Comparison of ENCODE assay signal across 20 cellular contexts in genomic region chrX:136431625-136432024, GRCh38. TPM values are rescaled to one million over a fixed set of nuclear protein-coding genes. Genes with fewer than 3 reads are reported as not detected.
DNase-seq lines count a peak whose midpoint lies in the region; ATAC-seq and TF ChIP-seq lines count a peak whose summit lies in the region.
"Had no signal": no experiment of that assay in that cellular context is flagged by ENCODE, and none has a peak within 500 bp of the region (broad histone marks: within the 10 kb centered on the region; RNA-seq: fewer than 3 reads in every experiment).

No MANE protein-coding gene starts in this region.

- H3K27ac Mint-ChIP-seq in activated CD8-positive, alpha-beta T cell treated with anti-CD3 and anti-CD28 coated beads for 36 hours: no peak overlapping the region
- no peak overlapping the region for H3K27ac Mint-ChIP-seq in activated CD8-positive, alpha-beta T cell treated with anti-CD3 and anti-CD28 coated beads, Interleukin-2, amount 10 ng/mL, durations not matched to agents 7 days and 5 days
- no peak overlapping the region for H3K27ac Mint-ChIP-seq in stimulated activated effector memory CD8-positive, alpha-beta T cell treated with anti-CD3 and anti-CD28 coated beads, Interleukin-12 subunit alpha, Interleukin-12 subunit beta, amount 100 ng/mL, for 72 hours
- H3K27ac Mint-ChIP-seq: B cell; CD4-positive, CD25-positive, alpha-beta regulatory T cell; CD8-positive, alpha-beta T cell; GM23338; H9 had no signal

- no peak overlapping the region for H3K4me3 Mint-ChIP-seq in activated CD8-positive, alpha-beta T cell treated with anti-CD3 and anti-CD28 coated beads for 36 hours
- no peak overlapping the region for H3K4me3 Mint-ChIP-seq in activated CD8-positive, alpha-beta T cell treated with anti-CD3 and anti-CD28 coated beads, Interleukin-2, amount 10 ng/mL, durations not matched to agents 7 days and 5 days
- no peak overlapping the region for H3K4me3 Mint-ChIP-seq in stimulated activated effector memory CD8-positive, alpha-beta T cell treated with anti-CD3 and anti-CD28 coated beads, Interleukin-12 subunit alpha, Interleukin-12 subunit beta, amount 100 ng/mL, for 72 hours
- H3K4me3 Mint-ChIP-seq: B cell; CD4-positive, CD25-positive, alpha-beta regulatory T cell; CD8-positive, alpha-beta T cell; GM23338; H9 had no signal

- CTCF ChIA-PET in activated CD8-positive, alpha-beta T cell treated with anti-CD3 and anti-CD28 coated beads for 36 hours (lab: Charles Lee): no interaction called here
- CTCF ChIA-PET in activated CD8-positive, alpha-beta T cell treated with anti-CD3 and anti-CD28 coated beads, Interleukin-2, amount 10 ng/mL, durations not matched to agents 7 days and 5 days (lab: Charles Lee): no interaction called here

- H3K27me3 Mint-ChIP-seq in activated CD8-positive, alpha-beta T cell treated with anti-CD3 and anti-CD28 coated beads for 36 hours: no peaks in the 10 kb centered on the region
- peaks cover 4% of the 10 kb centered on the region for H3K27me3 Mint-ChIP-seq in activated CD8-positive, alpha-beta T cell treated with anti-CD3 and anti-CD28 coated beads, Interleukin-2, amount 10 ng/mL, durations not matched to agents 7 days and 5 days (ENCODE audit: low read depth)
- H3K27me3 Mint-ChIP-seq: B cell; CD4-positive, CD25-positive, alpha-beta regulatory T cell had no signal

- H3K36me3 Mint-ChIP-seq in activated CD8-positive, alpha-beta T cell treated with anti-CD3 and anti-CD28 coated beads for 36 hours (ENCODE audit: low read depth): no peaks in the 10 kb centered on the region
- H3K36me3 Mint-ChIP-seq in activated CD8-positive, alpha-beta T cell treated with anti-CD3 and anti-CD28 coated beads, Interleukin-2, amount 10 ng/mL, durations not matched to agents 7 days and 5 days (ENCODE audit: low read depth): no peaks in the 10 kb centered on the region
- no peaks in the 10 kb centered on the region for H3K36me3 Mint-ChIP-seq in stimulated activated effector memory CD8-positive, alpha-beta T cell treated with anti-CD3 and anti-CD28 coated beads, Interleukin-12 subunit alpha, Interleukin-12 subunit beta, amount 100 ng/mL, for 72 hours
- H3K36me3 Mint-ChIP-seq: CD4-positive, CD25-positive, alpha-beta regulatory T cell; CD8-positive, alpha-beta T cell had no signal

- no peaks in the 10 kb centered on the region for H3K9me3 Mint-ChIP-seq in activated CD8-positive, alpha-beta T cell treated with anti-CD3 and anti-CD28 coated beads for 36 hours
- no peaks in the 10 kb centered on the region for H3K9me3 Mint-ChIP-seq in activated CD8-positive, alpha-beta T cell treated with anti-CD3 and anti-CD28 coated beads, Interleukin-2, amount 10 ng/mL, durations not matched to agents 7 days and 5 days (ENCODE audit: insufficient read depth)
- no peaks in the 10 kb centered on the region for H3K9me3 Mint-ChIP-seq in stimulated activated effector memory CD8-positive, alpha-beta T cell treated with anti-CD3 and anti-CD28 coated beads, Interleukin-12 subunit alpha, Interleukin-12 subunit beta, amount 100 ng/mL, for 72 hours
- H3K9me3 Mint-ChIP-seq: CD4-positive, CD25-positive, alpha-beta regulatory T cell; CD8-positive, alpha-beta T cell; GM23338 had no signal

- TF ChIP-seq CTCF in activated CD8-positive, alpha-beta T cell treated with anti-CD3 and anti-CD28 coated beads for 36 hours (IDR thresholded peaks at IDR 0.05): no peak

- peak; percentile 3 for DNase-seq in DMS53 (lab: John Stamatoyannopoulos, UW)
- DNase-seq in DMS53 treated with DMSO at 0.1 percent for 48 hours (lab: John Stamatoyannopoulos, UW; ENCODE audit: unreplicated experiment): no peak
- peak; percentile 2 for DNase-seq in activated CD8-positive, alpha-beta T cell treated with anti-CD3 and anti-CD28 coated beads for 36 hours
- no peak for DNase-seq in activated CD8-positive, alpha-beta T cell treated with anti-CD3 and anti-CD28 coated beads, Interleukin-2, amount 10 ng/mL, durations not matched to agents 7 days and 5 days
- peak; percentile 0 for DNase-seq in OCI-M1 (lab: John Stamatoyannopoulos, UW)
- DNase-seq in stimulated activated effector memory CD8-positive, alpha-beta T cell treated with anti-CD3 and anti-CD28 coated beads, Interleukin-12 subunit alpha, Interleukin-12 subunit beta, amount 100 ng/mL, for 72 hours (ENCODE audit: low spot score in 2 of 2): no peak
- DNase-seq: Caco-2; CD4-positive, CD25-positive, alpha-beta regulatory T cell; CD8-positive, alpha-beta T cell; DMS153; DMS79 treated with DMSO at 0.1 percent for 48 hours; GF-D8; H9 had no signal

- intact Hi-C loops in activated CD8-positive, alpha-beta T cell treated with anti-CD3 and anti-CD28 coated beads for 36 hours (cut with micrococcal nuclease): no loop called here

- ATAC-seq in activated CD8-positive, alpha-beta T cell treated with anti-CD3 and anti-CD28 coated beads for 36 hours: no peak
- no peak for ATAC-seq in activated CD8-positive, alpha-beta T cell treated with anti-CD3 and anti-CD28 coated beads, Interleukin-2, amount 10 ng/mL, durations not matched to agents 7 days and 5 days
- peak; percentile 70 for ATAC-seq in stimulated activated effector memory CD8-positive, alpha-beta T cell treated with anti-CD3 and anti-CD28 coated beads, Interleukin-12 subunit alpha, Interleukin-12 subunit beta, amount 100 ng/mL, for 72 hours
- no peak for ATAC-seq in HG03135 (IDR thresholded peaks at IDR 0.05; ENCODE audit: unreplicated experiment)
- ATAC-seq: CD8-positive, alpha-beta T cell; GM23338; HCT116 had no signal

- H3K4me1 Mint-ChIP-seq in activated CD8-positive, alpha-beta T cell treated with anti-CD3 and anti-CD28 coated beads for 36 hours (ENCODE audit: low read depth): peaks cover 6% of the 10 kb centered on the region
- H3K4me1 Mint-ChIP-seq in activated CD8-positive, alpha-beta T cell treated with anti-CD3 and anti-CD28 coated beads, Interleukin-2, amount 10 ng/mL, durations not matched to agents 7 days and 5 days (ENCODE audit: low read depth): peaks cover 3% of the 10 kb centered on the region
- peaks cover 24% of the 10 kb centered on the region for H3K4me1 Mint-ChIP-seq in stimulated activated effector memory CD8-positive, alpha-beta T cell treated with anti-CD3 and anti-CD28 coated beads, Interleukin-12 subunit alpha, Interleukin-12 subunit beta, amount 100 ng/mL, for 72 hours
- H3K4me1 Mint-ChIP-seq: B cell; CD4-positive, CD25-positive, alpha-beta regulatory T cell; GM23338; H9 had no signal

- POLR2A ChIA-PET in activated CD8-positive, alpha-beta T cell treated with anti-CD3 and anti-CD28 coated beads for 36 hours (lab: Charles Lee): no interaction called here
- POLR2A ChIA-PET in activated CD8-positive, alpha-beta T cell treated with anti-CD3 and anti-CD28 coated beads, Interleukin-2, amount 10 ng/mL, durations not matched to agents 7 days and 5 days (lab: Charles Lee): no interaction called here

RNA-seq across cellular contexts. Expression of gene BRS3, which starts 56.1 kb away (rescaled TPM):
- total RNA-seq in activated CD8-positive, alpha-beta T cell treated with anti-CD3 and anti-CD28 coated beads for 36 hours: not detected
- not detected for total RNA-seq in activated CD8-positive, alpha-beta T cell treated with anti-CD3 and anti-CD28 coated beads, Interleukin-2, amount 10 ng/mL, durations not matched to agents 7 days and 5 days
- total RNA-seq: B cell; Caco-2; CD4-positive, CD25-positive, alpha-beta regulatory T cell; CD8-positive, alpha-beta T cell; Daoy; G401; GM23338; H4; H9 had no signal

Comparison
In these comparisons a context has a peak if more than half of its experiments do, and no peak if none do; other contexts are left out.
1. DNase-seq: peak in DMS53 (single experiment), activated CD8-positive, alpha-beta T cell treated with anti-CD3 and anti-CD28 coated beads for 36 hours (single experiment) and OCI-M1 (single experiment); none in DMS53 treated with DMSO at 0.1 percent for 48 hours (single experiment), activated CD8-positive, alpha-beta T cell treated with anti-CD3 and anti-CD28 coated beads, Interleukin-2, amount 10 ng/mL, durations not matched to agents 7 days and 5 days (single experiment) and stimulated activated effector memory CD8-positive, alpha-beta T cell treated with anti-CD3 and anti-CD28 coated beads, Interleukin-12 subunit alpha, Interleukin-12 subunit beta, amount 100 ng/mL, for 72 hours (0 of 2).